In the genomic region with DNA sequence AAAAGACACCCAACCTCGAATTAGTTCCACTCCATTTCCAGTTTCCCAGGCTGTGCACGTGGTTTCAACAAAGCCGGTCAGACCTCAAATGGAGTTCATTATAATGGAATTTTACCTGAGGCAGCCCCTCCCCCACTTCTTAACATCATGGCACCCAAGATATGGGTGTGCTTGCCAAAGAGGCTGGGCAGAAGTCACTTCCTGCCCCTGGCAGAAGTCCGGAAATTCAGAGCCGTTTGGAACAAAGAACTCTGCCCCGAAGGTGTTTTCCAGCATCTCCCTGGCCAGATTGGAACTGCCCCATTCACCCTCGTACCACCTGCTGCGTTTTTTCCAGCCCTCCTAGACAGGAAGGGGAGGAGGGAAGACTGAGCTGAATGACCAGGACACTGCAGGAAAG, we compare ENCODE assay signal across 17 cellular contexts. TPM values are rescaled to one million over a fixed set of nuclear protein-coding genes. Genes with fewer than 3 reads are reported as not detected.
DNase-seq lines count a peak whose midpoint lies in the region; ATAC-seq, FAIRE-seq and TF ChIP-seq lines count a peak whose summit lies in the region.
"Had no signal": no experiment of that assay in that cellular context is flagged by ENCODE, and none has a peak within 500 bp of the region (broad histone marks: within the 10 kb centered on the region; RNA-seq: fewer than 3 reads in every experiment).

No MANE protein-coding gene starts in this region.

- no peaks in the 10 kb centered on the region for H3K27me3 ChIP-seq in bronchial epithelial cell (ENCODE audit: control insufficient read depth, insufficient read depth, low read length)
- H3K27me3 ChIP-seq: ascending aorta had no signal

- TF ChIP-seq CTCF in bronchial epithelial cell (IDR thresholded peaks at IDR 0.05; ENCODE audit: insufficient read depth, low read length, severe bottlenecking) = no peak

- H3K4me3 ChIP-seq in bronchial epithelial cell (ENCODE audit: low read depth, low read length) = no peak overlapping the region
- H3K4me3 ChIP-seq: ascending aorta had no signal

- no peak for ATAC-seq in GM19397 (IDR thresholded peaks at IDR 0.05; ENCODE audit: unreplicated experiment)
- ATAC-seq: left ventricle myocardium superior had no signal

- DNase-seq in NCI-H748 (lab: John Stamatoyannopoulos, UW; ENCODE audit: unreplicated experiment) (peak; percentile 45), NCI-H748 treated with DMSO at 0.1 percent for 48 hours (lab: John Stamatoyannopoulos, UW) (no peak), NCI-H2196 (lab: John Stamatoyannopoulos, UW; ENCODE audit: unreplicated experiment) (peak; percentile 65), bronchial epithelial cell (ENCODE audit: low read depth) (peak; percentile 84), renal cortical epithelial cell (ENCODE audit: low read depth) (peak; percentile 87), G401 (ENCODE audit: low spot score) (no peak), NOMO-1 treated with DMSO at 0.1 percent for 48 hours (lab: John Stamatoyannopoulos, UW; ENCODE audit: unreplicated experiment) (no peak)
- DNase-seq: activated T-cell treated with anti-CD3 and anti-CD28 coated beads, Interleukin-2, amount 50 U/mL, for 48 hours; DND-41; head of caudate nucleus; KG1; left ventricle myocardium superior; NCI-H2171 treated with DMSO at 0.1 percent for 48 hours; SIG-M5; stimulated activated CD4-positive, alpha-beta T cell treated with anti-CD3 and anti-CD28 coated beads, Interleukin-15, amount 100 ng/mL, for 24 hours had no signal

- peaks cover 17% of the 10 kb centered on the region for H3K36me3 ChIP-seq in bronchial epithelial cell (ENCODE audit: control insufficient read depth, insufficient read depth, low read length)
- H3K36me3 ChIP-seq: ascending aorta had no signal

- in situ Hi-C loops in G401 (cut with HindIII; ENCODE audit: low sequenced_read_pairs) = no loop called here

- no peak for FAIRE-seq in bronchial epithelial cell (lab: Jason Lieb, UNC)

RNA-seq across cellular contexts. Expression of gene VDR, which starts 8.2 kb away (rescaled TPM):
- 3.2 and 3.4 TPM in 2 replicates for total RNA-seq in bronchial epithelial cell
- total RNA-seq in renal cortical epithelial cell = 2.9 and 6.1 TPM in 2 replicates
- 0.06 and 0.07 TPM in 2 replicates for total RNA-seq in G401 (2014; rRNA removed; shearing (Covaris generic))

Comparison
In these comparisons a context has a peak if more than half of its experiments do, and no peak if none do; other contexts are left out.
1. DNase-seq: peak in NCI-H748 (single experiment), NCI-H2196 (single experiment), bronchial epithelial cell (single experiment) and renal cortical epithelial cell (single experiment); none in NCI-H748 treated with DMSO at 0.1 percent for 48 hours (single experiment), G401 (single experiment) and NOMO-1 treated with DMSO at 0.1 percent for 48 hours (single experiment).